ENCODE assay signal across 38 cellular contexts in genomic region chr4:68259191-68259590, GRCh38. TPM values are rescaled to one million over a fixed set of nuclear protein-coding genes. Genes with fewer than 3 reads are reported as not detected.
"Had no signal": no experiment of that assay in that cellular context is flagged by ENCODE, and none has a peak within 500 bp of the region (broad histone marks: within the 10 kb centered on the region; RNA-seq: fewer than 3 reads in every experiment).

No MANE protein-coding gene starts in this region.

- H3K36me3 ChIP-seq: adrenal gland, ascending aorta, cardiac muscle cell had no signal

- H3K27me3 Mint-ChIP-seq: activated B cell treated with CpG ODN at 0.5 μM for 24 hours; activated CD4-positive, alpha-beta T cell treated with anti-CD3 and anti-CD28 coated beads, Interleukin-2, amount 10 ng/mL, durations not matched to agents 24 days and 14 days; activated T-helper 17 cell treated with anti-CD3 and anti-CD28 coated beads, Interleukin-2, amount 50 U/mL, for 72 hours; brain had no signal

- ATAC-seq: activated CD8-positive, alpha-beta T cell treated with anti-CD3 and anti-CD28 coated beads for 36 hours; activated naive CD4-positive, alpha-beta T cell treated with anti-CD3 and anti-CD28 coated beads, Interleukin-2, amount 50 U/mL, for 72 hours; activated T-cell treated with anti-CD3 and anti-CD28 coated beads, Interleukin-2, amount 50 U/mL, for 4 hours; activated T-cell treated with anti-CD3 and anti-CD28 coated beads, Interleukin-2, amount 50 U/mL, for 72 hours; activated T-helper 17 cell treated with anti-CD3 and anti-CD28 coated beads, Interleukin-2, amount 50 U/mL, for 72 hours had no signal

- H3K36me3 Mint-ChIP-seq: activated CD4-positive, alpha-beta memory T cell treated with anti-CD3 and anti-CD28 coated beads for 36 hours; brain had no signal

- DNase-seq: activated B cell treated with CpG ODN at 0.5 μM for 24 hours; activated CD4-positive, alpha-beta memory T cell treated with anti-CD3 and anti-CD28 coated beads for 36 hours; activated CD4-positive, alpha-beta T cell treated with anti-CD3 and anti-CD28 coated beads for 4 hours; activated CD4-positive, alpha-beta T cell treated with anti-CD3 and anti-CD28 coated beads, Interleukin-2, amount 10 ng/mL, durations not matched to agents 24 days and 14 days; activated CD4-positive, alpha-beta T cell treated with anti-CD3 and anti-CD28 coated beads, Interleukin-2, amount 50 U/mL, for 1 hour; activated CD4-positive, alpha-beta T cell treated with anti-CD3 and anti-CD28 coated beads, Interleukin-2, amount 50 U/mL, for 4 hours; activated CD4-positive, CD25-positive, alpha-beta regulatory T cell treated with anti-CD3 and anti-CD28 coated beads, Interleukin-2, amount 50 U/mL, for 72 hours; activated CD8-positive, alpha-beta memory T cell treated with anti-CD3 and anti-CD28 coated beads, Interleukin-2, amount 50 U/mL, for 4 hours; activated CD8-positive, alpha-beta T cell treated with anti-CD3 and anti-CD28 coated beads for 36 hours; activated effector memory CD4-positive, alpha-beta T cell treated with anti-CD3 and anti-CD28 coated beads, Interleukin-2, amount 50 U/mL, for 16 hours; activated gamma-delta T cell treated with Interleukin-2 at 50 U/mL for 16 hours; activated naive CD4-positive, alpha-beta T cell; activated naive CD4-positive, alpha-beta T cell treated with anti-CD3 and anti-CD28 coated beads for 36 hours; activated naive CD4-positive, alpha-beta T cell treated with anti-CD3 and anti-CD28 coated beads, Interleukin-2, amount 50 U/mL, for 16 hours; activated naive CD8-positive, alpha-beta T cell treated with anti-CD3 and anti-CD28 coated beads for 36 hours; activated T-cell treated with anti-CD3 and anti-CD28 coated beads for 4 hours; activated T-cell treated with anti-CD3 and anti-CD28 coated beads, Interleukin-2, amount 50 U/mL, for 1 hour; activated T-cell treated with anti-CD3 and anti-CD28 coated beads, Interleukin-2, amount 50 U/mL, for 4 hours; activated T-cell treated with anti-CD3 and anti-CD28 coated beads, Interleukin-2, amount 50 U/mL, for 72 hours; adrenal gland; amygdala; anterior cingulate cortex; caudate nucleus; SW 1271; T-helper 1 cell; T-helper 2 cell; T-helper 9 cell had no signal

- H3K4me3 Mint-ChIP-seq: activated B cell treated with CpG ODN at 0.5 μM for 24 hours; activated CD4-positive, alpha-beta memory T cell treated with anti-CD3 and anti-CD28 coated beads for 36 hours; activated CD4-positive, alpha-beta T cell treated with anti-CD3 and anti-CD28 coated beads, Interleukin-2, amount 10 ng/mL, durations not matched to agents 24 days and 14 days; activated CD8-positive, alpha-beta T cell treated with anti-CD3 and anti-CD28 coated beads for 36 hours; activated naive CD4-positive, alpha-beta T cell treated with anti-CD3 and anti-CD28 coated beads for 36 hours; activated naive CD8-positive, alpha-beta T cell treated with anti-CD3 and anti-CD28 coated beads for 36 hours; activated T-cell treated with anti-CD3 and anti-CD28 coated beads, Interleukin-2, amount 50 U/mL, for 4 hours; activated T-cell treated with anti-CD3 and anti-CD28 coated beads, Interleukin-2, amount 50 U/mL, for 72 hours; activated T-helper 1 cell treated with anti-CD3 and anti-CD28 coated beads, Interleukin-12 subunit alpha, Interleukin-12 subunit beta, Interleukin-2, Interleukin-4 antibody, amounts not matched to agents 30 ng/mL and 10 ng/mL and 1 ng/mL, durations not matched to agents 14 hours and 24 hours and 36 hours; activated T-helper 17 cell treated with anti-CD3 and anti-CD28 coated beads, Interleukin-2, amount 50 U/mL, for 72 hours; brain; central memory CD8-positive, alpha-beta T cell; T-helper 1 cell treated with Interleukin-12 subunit alpha and Interleukin-12 subunit beta and Interleukin-4 antibody, amounts not matched to agents 30 μg/mL and 1 μg/mL, for 36 hours; T-helper 2 cell treated with Interferon-gamma antibody and Interleukin-4, amounts not matched to agents 5 μg/mL and 100 μg/mL, for 36 hours had no signal

- H3K9me3 ChIP-seq: adrenal gland, ascending aorta had no signal

- H3K4me1 ChIP-seq: adrenal gland, ascending aorta had no signal

- H3K27ac ChIP-seq: adrenal gland, ascending aorta, cardiac muscle cell, VCaP had no signal

- H3K27me3 ChIP-seq: adrenal gland, ascending aorta, cardiac muscle cell had no signal

- H3K4me1 Mint-ChIP-seq: activated B cell treated with CpG ODN at 0.5 μM for 24 hours; activated CD4-positive, alpha-beta T cell treated with anti-CD3 and anti-CD28 coated beads, Interleukin-2, amount 10 ng/mL, durations not matched to agents 24 days and 14 days; activated naive CD8-positive, alpha-beta T cell treated with anti-CD3 and anti-CD28 coated beads for 36 hours; activated T-helper 17 cell treated with anti-CD3 and anti-CD28 coated beads, Interleukin-2, amount 50 U/mL, for 72 hours; brain; central memory CD8-positive, alpha-beta T cell had no signal

- H3K4me3 ChIP-seq: adrenal gland, ascending aorta, cardiac muscle cell had no signal

- H3K27ac Mint-ChIP-seq: activated B cell treated with CpG ODN at 0.5 μM for 24 hours; activated CD4-positive, alpha-beta memory T cell treated with anti-CD3 and anti-CD28 coated beads for 36 hours; activated CD4-positive, alpha-beta T cell treated with anti-CD3 and anti-CD28 coated beads, Interleukin-2, amount 10 ng/mL, durations not matched to agents 24 days and 14 days; activated CD8-positive, alpha-beta T cell treated with anti-CD3 and anti-CD28 coated beads for 36 hours; activated naive CD4-positive, alpha-beta T cell treated with anti-CD3 and anti-CD28 coated beads for 36 hours; activated naive CD4-positive, alpha-beta T cell treated with anti-CD3 and anti-CD28 coated beads, Interleukin-2, amount 50 U/mL, for 72 hours; activated naive CD8-positive, alpha-beta T cell treated with anti-CD3 and anti-CD28 coated beads for 36 hours; activated T-cell treated with anti-CD3 and anti-CD28 coated beads, Interleukin-2, amount 50 U/mL, for 72 hours; activated T-helper 1 cell treated with anti-CD3 and anti-CD28 coated beads, Interleukin-12 subunit alpha, Interleukin-12 subunit beta, Interleukin-2, Interleukin-4 antibody, amounts not matched to agents 30 ng/mL and 10 ng/mL and 1 ng/mL, durations not matched to agents 14 hours and 24 hours and 36 hours; activated T-helper 17 cell treated with anti-CD3 and anti-CD28 coated beads, Interleukin-2, amount 50 U/mL, for 72 hours; brain; T-helper 1 cell treated with Interleukin-12 subunit alpha and Interleukin-12 subunit beta and Interleukin-4 antibody, amounts not matched to agents 30 μg/mL and 1 μg/mL, for 36 hours; T-helper 2 cell treated with Interferon-gamma antibody and Interleukin-4, amounts not matched to agents 5 μg/mL and 100 μg/mL, for 36 hours had no signal

- H3K9me3 Mint-ChIP-seq: activated CD4-positive, alpha-beta memory T cell treated with anti-CD3 and anti-CD28 coated beads for 36 hours; activated T-cell treated with anti-CD3 and anti-CD28 coated beads, Interleukin-2, amount 50 U/mL, for 72 hours; activated T-helper 1 cell treated with anti-CD3 and anti-CD28 coated beads, Interleukin-12 subunit alpha, Interleukin-12 subunit beta, Interleukin-2, Interleukin-4 antibody, amounts not matched to agents 30 ng/mL and 10 ng/mL and 1 ng/mL, durations not matched to agents 14 hours and 24 hours and 36 hours; activated T-helper 17 cell treated with anti-CD3 and anti-CD28 coated beads, Interleukin-2, amount 50 U/mL, for 72 hours; central memory CD8-positive, alpha-beta T cell; T-helper 1 cell treated with Interleukin-12 subunit alpha and Interleukin-12 subunit beta and Interleukin-4 antibody, amounts not matched to agents 30 μg/mL and 1 μg/mL, for 36 hours had no signal

RNA-seq across cellular contexts. Expression of gene TMPRSS11B, which starts 13.7 kb away (rescaled TPM):
- total RNA-seq: activated B cell treated with CpG ODN at 0.5 μM for 24 hours; activated CD4-positive, alpha-beta memory T cell treated with anti-CD3 and anti-CD28 coated beads for 36 hours; activated CD4-positive, alpha-beta T cell treated with anti-CD3 and anti-CD28 coated beads, Interleukin-2, amount 10 ng/mL, durations not matched to agents 24 days and 14 days; activated CD8-positive, alpha-beta memory T cell treated with anti-CD3 and anti-CD28 coated beads for 36 hours; activated CD8-positive, alpha-beta T cell treated with anti-CD3 and anti-CD28 coated beads for 36 hours; activated naive CD4-positive, alpha-beta T cell treated with anti-CD3 and anti-CD28 coated beads for 36 hours; activated naive CD4-positive, alpha-beta T cell treated with anti-CD3 and anti-CD28 coated beads, Interleukin-2, amount 50 U/mL, for 72 hours; activated naive CD8-positive, alpha-beta T cell treated with anti-CD3 and anti-CD28 coated beads for 36 hours; activated T-cell treated with anti-CD3 and anti-CD28 coated beads, Interleukin-2, amount 50 U/mL, for 4 hours; activated T-cell treated with anti-CD3 and anti-CD28 coated beads, Interleukin-2, amount 50 U/mL, for 72 hours; activated T-helper 1 cell treated with anti-CD3 and anti-CD28 coated beads, Interleukin-12 subunit alpha, Interleukin-12 subunit beta, Interleukin-2, Interleukin-4 antibody, amounts not matched to agents 30 ng/mL and 10 ng/mL and 1 ng/mL, durations not matched to agents 14 hours and 24 hours and 36 hours; activated T-helper 17 cell treated with anti-CD3 and anti-CD28 coated beads, Interleukin-2, amount 50 U/mL, for 72 hours; adrenal gland; ascending aorta; cardiac muscle cell had no signal
- polyA plus RNA-seq: cardiac muscle cell had no signal
